ENCODE assay signal across 1 cellular context in the genomic region with DNA sequence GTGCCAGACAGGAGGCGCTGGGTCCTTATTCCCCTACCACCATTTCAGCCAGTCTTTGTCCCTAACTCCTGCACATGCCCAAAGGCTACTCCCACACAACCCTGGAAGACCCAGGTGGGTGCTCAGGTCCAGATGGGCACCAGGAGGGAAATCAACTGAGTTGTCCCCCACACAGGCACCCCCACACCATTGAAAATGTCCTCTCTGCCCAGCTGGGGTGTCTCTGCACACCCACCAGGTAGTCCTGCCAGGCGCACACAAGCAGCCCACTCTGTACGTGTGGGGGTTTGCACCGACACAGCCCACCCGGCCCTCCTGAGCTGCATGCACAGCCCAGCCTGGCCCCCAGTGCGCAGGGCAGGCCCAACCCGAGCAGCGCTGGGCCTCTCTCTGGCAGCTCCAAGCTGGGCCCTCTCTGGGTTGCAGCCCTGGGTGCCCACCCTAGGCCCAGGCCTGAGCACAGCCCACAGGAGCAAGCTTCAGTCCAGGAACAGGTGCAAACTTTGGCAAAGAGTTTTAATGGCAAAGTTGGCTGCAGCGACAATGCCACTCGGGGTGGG.
TF ChIP-seq lines count a peak whose summit lies in the region.

No MANE protein-coding gene starts in this region.

TF ChIP-seq in A549, 52 proteins besides CTCF, POLR2A, EP300 and RAD21:
- 0 out of 2 replicates have a peak, but pooled peaks have one; percentile 40 for TF ChIP-seq POLR2AphosphoS2 (conservative IDR thresholded peaks at IDR 0.05; ENCODE audit: low read length)
- TF ChIP-seq JUNB (IDR thresholded peaks at IDR 0.05) = no peak
